In the genomic region with DNA sequence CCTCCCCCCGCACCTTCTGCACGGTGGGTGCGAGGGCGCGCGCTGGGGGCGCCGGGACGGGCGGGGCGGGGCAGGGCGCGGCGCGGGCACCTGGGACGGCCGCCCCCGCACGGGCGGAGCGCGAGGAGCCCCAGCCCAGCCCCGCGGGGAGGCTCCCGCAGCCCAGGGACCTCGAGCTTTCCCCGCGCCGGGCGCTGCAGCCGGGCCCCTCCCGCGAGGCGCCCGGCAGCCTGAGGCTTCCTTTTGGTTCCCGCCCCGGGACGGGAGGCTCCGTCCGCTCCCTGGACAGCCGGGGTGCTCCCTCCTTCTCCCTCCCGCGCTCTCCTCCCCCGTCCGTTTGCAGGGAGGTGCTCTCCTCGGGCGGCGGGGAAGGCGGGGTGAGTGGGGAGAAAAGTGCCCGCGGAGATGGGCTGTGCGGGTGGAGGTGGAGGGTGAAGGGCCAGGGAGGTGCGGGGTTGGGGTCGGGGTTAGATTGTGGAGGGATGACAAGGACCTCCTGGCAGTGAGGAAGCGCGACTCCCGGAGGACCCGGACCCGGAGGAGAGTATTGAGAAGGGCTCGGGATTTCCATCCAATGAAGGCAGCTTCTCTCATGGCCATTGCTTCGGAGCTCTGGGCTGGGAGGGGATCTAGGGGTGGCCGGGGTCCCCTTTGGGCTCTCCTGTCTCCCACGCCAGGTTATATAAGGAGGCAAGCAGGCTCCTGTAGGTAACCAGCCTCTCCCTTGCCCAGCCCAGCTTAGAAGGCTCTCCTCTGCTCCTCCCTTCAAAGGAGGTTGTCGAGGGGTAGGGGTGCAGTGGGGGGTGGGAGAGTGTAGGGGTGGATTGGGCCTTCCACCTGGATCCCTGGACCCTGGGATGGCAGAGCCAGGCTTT, we compare ENCODE assay signal across 1 cellular context.
TF ChIP-seq lines count a peak whose summit lies in the region.

No MANE protein-coding gene starts in this region.

TF ChIP-seq in HepG2, 621 proteins besides CTCF, POLR2A, EP300 and RAD21 (continued from another document):
- TF ChIP-seq, protein P1, sequence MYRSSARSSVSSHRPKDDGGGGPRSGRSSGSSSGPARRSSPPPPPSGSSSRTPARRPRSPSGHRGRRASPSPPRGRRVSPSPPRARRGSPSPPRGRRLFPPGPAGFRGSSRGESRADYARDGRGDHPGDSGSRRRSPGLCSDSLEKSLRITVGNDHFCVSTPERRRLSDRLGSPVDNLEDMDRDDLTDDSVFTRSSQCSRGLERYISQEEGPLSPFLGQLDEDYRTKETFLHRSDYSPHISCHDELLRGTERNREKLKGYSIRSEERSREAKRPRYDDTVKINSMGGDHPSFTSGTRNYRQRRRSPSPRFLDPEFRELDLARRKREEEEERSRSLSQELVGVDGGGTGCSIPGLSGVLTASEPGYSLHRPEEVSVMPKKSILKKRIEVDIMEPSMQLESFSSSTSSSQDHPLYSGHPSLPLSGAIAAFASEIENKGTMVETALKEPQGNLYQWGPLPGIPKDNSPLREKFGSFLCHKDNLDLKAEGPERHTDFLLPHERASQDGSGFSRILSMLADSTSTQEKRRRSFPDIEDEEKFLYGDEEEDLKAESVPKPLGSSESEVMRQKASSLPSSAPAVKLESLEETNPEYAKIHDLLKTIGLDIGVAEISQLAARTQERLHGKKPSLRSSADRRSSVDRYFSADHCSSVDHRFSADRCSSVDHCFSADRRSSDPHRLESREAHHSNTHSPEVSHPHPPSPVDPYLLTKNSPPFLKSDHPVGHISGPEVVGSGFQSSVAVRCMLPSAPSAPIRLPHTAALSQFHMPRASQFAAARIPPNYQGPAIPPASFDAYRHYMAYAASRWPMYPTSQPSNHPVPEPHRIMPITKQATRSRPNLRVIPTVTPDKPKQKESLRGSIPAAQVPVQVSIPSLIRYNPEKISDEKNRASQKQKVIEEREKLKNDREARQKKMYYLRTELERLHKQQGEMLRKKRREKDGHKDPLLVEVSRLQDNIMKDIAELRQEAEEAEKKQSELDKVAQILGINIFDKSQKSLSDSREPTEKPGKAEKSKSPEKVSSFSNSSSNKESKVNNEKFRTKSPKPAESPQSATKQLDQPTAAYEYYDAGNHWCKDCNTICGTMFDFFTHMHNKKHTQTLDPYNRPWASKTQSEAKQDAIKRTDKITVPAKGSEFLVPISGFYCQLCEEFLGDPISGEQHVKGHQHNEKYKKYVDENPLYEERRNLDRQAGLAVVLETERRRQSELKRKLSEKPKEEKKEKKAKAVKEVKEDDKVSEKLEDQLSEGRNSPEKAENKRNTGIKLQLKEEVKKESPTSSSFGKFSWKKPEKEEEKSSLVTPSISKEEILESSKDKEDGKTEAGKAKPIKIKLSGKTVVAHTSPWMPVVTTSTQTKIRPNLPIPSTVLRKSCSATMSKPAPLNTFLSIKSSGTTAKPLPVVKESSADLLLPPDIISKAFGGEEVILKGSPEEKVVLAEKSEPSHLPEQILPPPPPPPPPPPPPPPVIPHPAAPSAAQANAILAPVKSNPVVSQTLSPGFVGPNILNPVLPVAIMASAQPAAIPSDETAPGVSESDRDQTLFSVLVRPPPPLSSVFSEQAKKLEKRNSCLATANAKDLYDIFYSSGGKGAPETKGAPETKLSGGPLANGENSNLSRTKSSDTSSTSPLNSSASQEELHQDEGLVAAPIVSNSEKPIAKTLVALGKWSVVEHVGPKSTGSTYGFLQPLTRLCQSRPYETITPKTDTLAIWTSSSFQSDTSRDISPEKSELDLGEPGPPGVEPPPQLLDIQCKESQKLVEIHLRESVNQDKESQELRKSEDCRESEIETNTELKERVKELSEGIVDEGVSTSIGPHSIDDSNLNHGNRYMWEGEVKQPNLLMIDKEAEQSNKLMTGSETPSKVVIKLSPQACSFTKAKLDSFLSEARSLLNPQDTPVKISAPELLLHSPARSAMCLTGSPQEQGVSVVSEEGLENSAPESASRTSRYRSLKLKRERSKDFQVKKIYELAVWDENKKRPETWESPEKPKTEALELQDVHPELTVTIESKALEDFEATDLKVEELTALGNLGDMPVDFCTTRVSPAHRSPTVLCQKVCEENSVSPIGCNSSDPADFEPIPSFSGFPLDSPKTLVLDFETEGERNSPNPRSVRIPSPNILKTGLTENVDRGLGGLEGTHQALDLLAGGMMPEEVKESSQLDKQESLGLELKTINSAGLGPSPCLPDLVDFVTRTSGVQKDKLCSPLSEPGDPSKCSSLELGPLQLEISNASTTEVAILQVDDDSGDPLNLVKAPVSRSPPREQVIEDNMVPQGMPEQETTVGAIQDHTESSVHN (CRISPR knock-in tag; IDR thresholded peaks at IDR 0.05), result no peak
- TF ChIP-seq, protein P2, sequence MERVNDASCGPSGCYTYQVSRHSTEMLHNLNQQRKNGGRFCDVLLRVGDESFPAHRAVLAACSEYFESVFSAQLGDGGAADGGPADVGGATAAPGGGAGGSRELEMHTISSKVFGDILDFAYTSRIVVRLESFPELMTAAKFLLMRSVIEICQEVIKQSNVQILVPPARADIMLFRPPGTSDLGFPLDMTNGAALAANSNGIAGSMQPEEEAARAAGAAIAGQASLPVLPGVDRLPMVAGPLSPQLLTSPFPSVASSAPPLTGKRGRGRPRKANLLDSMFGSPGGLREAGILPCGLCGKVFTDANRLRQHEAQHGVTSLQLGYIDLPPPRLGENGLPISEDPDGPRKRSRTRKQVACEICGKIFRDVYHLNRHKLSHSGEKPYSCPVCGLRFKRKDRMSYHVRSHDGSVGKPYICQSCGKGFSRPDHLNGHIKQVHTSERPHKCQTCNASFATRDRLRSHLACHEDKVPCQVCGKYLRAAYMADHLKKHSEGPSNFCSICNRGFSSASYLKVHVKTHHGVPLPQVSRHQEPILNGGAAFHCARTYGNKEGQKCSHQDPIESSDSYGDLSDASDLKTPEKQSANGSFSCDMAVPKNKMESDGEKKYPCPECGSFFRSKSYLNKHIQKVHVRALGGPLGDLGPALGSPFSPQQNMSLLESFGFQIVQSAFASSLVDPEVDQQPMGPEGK (CRISPR knock-in tag; IDR thresholded peaks at IDR 0.05), result peak; percentile 21; the same call in 1 of the 2 replicates
- TF ChIP-seq, protein P3, sequence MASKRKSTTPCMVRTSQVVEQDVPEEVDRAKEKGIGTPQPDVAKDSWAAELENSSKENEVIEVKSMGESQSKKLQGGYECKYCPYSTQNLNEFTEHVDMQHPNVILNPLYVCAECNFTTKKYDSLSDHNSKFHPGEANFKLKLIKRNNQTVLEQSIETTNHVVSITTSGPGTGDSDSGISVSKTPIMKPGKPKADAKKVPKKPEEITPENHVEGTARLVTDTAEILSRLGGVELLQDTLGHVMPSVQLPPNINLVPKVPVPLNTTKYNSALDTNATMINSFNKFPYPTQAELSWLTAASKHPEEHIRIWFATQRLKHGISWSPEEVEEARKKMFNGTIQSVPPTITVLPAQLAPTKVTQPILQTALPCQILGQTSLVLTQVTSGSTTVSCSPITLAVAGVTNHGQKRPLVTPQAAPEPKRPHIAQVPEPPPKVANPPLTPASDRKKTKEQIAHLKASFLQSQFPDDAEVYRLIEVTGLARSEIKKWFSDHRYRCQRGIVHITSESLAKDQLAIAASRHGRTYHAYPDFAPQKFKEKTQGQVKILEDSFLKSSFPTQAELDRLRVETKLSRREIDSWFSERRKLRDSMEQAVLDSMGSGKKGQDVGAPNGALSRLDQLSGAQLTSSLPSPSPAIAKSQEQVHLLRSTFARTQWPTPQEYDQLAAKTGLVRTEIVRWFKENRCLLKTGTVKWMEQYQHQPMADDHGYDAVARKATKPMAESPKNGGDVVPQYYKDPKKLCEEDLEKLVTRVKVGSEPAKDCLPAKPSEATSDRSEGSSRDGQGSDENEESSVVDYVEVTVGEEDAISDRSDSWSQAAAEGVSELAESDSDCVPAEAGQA (IDR thresholded peaks at IDR 0.05; ENCODE audit: low read depth), result no peak
- TF ChIP-seq, protein P3 (CRISPR knock-in tag; IDR thresholded peaks at IDR 0.05; ENCODE audit: borderline replicate concordance), result no peak
